11 cellular contexts compared by ENCODE assay signal in genomic region chr13:96650301-96650886, GRCh38.
A peak's percentile ranks its signal among the peaks of the same experiment; 100 is the strongest.
DNase-seq lines count a peak whose midpoint lies in the region; ATAC-seq and TF ChIP-seq lines count a peak whose summit lies in the region.
"Had no signal": no experiment of that assay in that cellular context is flagged by ENCODE, and none has a peak within 500 bp of the region (broad histone marks: within the 10 kb centered on the region; RNA-seq: fewer than 3 reads in every experiment).

No MANE protein-coding gene starts in this region.

- no peak overlapping the region for H3K4me3 Mint-ChIP-seq in mesothelial cell of epicardium
- H3K4me3 Mint-ChIP-seq: activated T-cell treated with anti-CD3 and anti-CD28 coated beads, Interleukin-2, amount 50 U/mL, for 4 hours had no signal

- no peak overlapping the region for H3K9ac ChIP-seq in skeletal muscle satellite cell (ENCODE audit: low read depth, low read length)

- H3K4me3 ChIP-seq in astrocyte of the cerebellum (ENCODE audit: low read depth, low read length): no peak overlapping the region
- no peak overlapping the region for H3K4me3 ChIP-seq in skeletal muscle satellite cell (ENCODE audit: low read length)
- H3K4me3 ChIP-seq in body of pancreas: no peak overlapping the region
- H3K4me3 ChIP-seq: K562 had no signal

- WGBS in body of pancreas, 2 donors: 71 to 79% methylated on average over 3 of the region's 3 CpGs

- peaks cover 13% of the 10 kb centered on the region for H3K9me3 Mint-ChIP-seq in mesothelial cell of epicardium

- TF ChIP-seq CTCF in astrocyte of the cerebellum (IDR thresholded peaks at IDR 0.05; ENCODE audit: low read depth, low read length, missing control alignments) (peak; percentile 22), mesothelial cell of epicardium (IDR thresholded peaks at IDR 0.05; ENCODE audit: unreplicated experiment) (no peak), body of pancreas (IDR thresholded peaks at IDR 0.05) (no peak)

- peaks cover 3% of the 10 kb centered on the region for H3K27me3 Mint-ChIP-seq in mesothelial cell of epicardium (ENCODE audit: low read depth)
- H3K27me3 Mint-ChIP-seq: progenitor cell of endocrine pancreas had no signal

- intact Hi-C loops in body of pancreas (cut with DNase I): no loop called here

- H3K27ac Mint-ChIP-seq in mesothelial cell of epicardium: no peak overlapping the region
- H3K27ac Mint-ChIP-seq: progenitor cell of endocrine pancreas had no signal

- peak overlapping the region; percentile 39 for H3K4me2 ChIP-seq in skeletal muscle satellite cell (ENCODE audit: low read length)

- H3K4me1 ChIP-seq in skeletal muscle satellite cell (ENCODE audit: control insufficient read depth, insufficient read depth, low read length): peaks cover 32% of the 10 kb centered on the region
- H3K4me1 ChIP-seq in body of pancreas: no peaks in the 10 kb centered on the region

- no peak for TF ChIP-seq POLR2A in body of pancreas (IDR thresholded peaks at IDR 0.05)

- H3K9me3 ChIP-seq in skeletal muscle satellite cell (replicated peaks; ENCODE audit: low read length) (peaks cover 6% of the 10 kb centered on the region), body of pancreas (no peaks in the 10 kb centered on the region)

- no peaks in the 10 kb centered on the region for H3K36me3 Mint-ChIP-seq in mesothelial cell of epicardium

- H3K36me3 ChIP-seq in skeletal muscle satellite cell (ENCODE audit: insufficient read depth, low read length): no peaks in the 10 kb centered on the region
- no peaks in the 10 kb centered on the region for H3K36me3 ChIP-seq in body of pancreas (replicated peaks in 1 of 2; ENCODE audit: insufficient read depth in 1 of 2, low read depth in 2 of 2)

- ATAC-seq in GM19438 (IDR thresholded peaks at IDR 0.05; ENCODE audit: low read depth, unreplicated experiment): peak; percentile 74
- peak; percentile 88 for ATAC-seq in HG03095 (IDR thresholded peaks at IDR 0.05; ENCODE audit: unreplicated experiment)
- ATAC-seq in body of pancreas: no peak
- ATAC-seq: activated T-cell treated with anti-CD3 and anti-CD28 coated beads, Interleukin-2, amount 50 U/mL, for 4 hours; K562 had no signal

- no peak overlapping the region for H3K27ac ChIP-seq in body of pancreas

- DNase-seq in astrocyte of the cerebellum (ENCODE audit: low read depth): peak; percentile 71
- no peak for DNase-seq in SKM-1 (lab: John Stamatoyannopoulos, UW; ENCODE audit: unreplicated experiment)
- DNase-seq in stimulated activated naive CD4-positive, alpha-beta T cell treated with Interleukin-2 at 50 U/mL for 16 hours (lab: John Stamatoyannopoulos, UW): no peak
- no peak for DNase-seq in mesothelial cell of epicardium (ENCODE audit: low spot score in 2 of 2, unreplicated experiment in 2 of 2)
- DNase-seq in body of pancreas: no peak
- DNase-seq: activated T-cell treated with anti-CD3 and anti-CD28 coated beads, Interleukin-2, amount 50 U/mL, for 4 hours had no signal

- H3K27me3 ChIP-seq in skeletal muscle satellite cell (ENCODE audit: control insufficient read depth, insufficient read depth, low read length) (no peaks in the 10 kb centered on the region), body of pancreas (no peaks in the 10 kb centered on the region)

- in situ Hi-C loops in astrocyte of the cerebellum (cut with HindIII; ENCODE audit: low sequenced_read_pairs): no loop called here

- no peaks in the 10 kb centered on the region for H3K4me1 Mint-ChIP-seq in mesothelial cell of epicardium
